ENCODE assay signal across 10 cellular contexts in genomic region chr16:155031-155398, GRCh38. TPM values are rescaled to one million over a fixed set of nuclear protein-coding genes. Genes with fewer than 3 reads are reported as not detected.
DNase-seq lines count a peak whose midpoint lies in the region; ATAC-seq, FAIRE-seq and TF ChIP-seq lines count a peak whose summit lies in the region.
"Had no signal": no experiment of that assay in that cellular context is flagged by ENCODE, and none has a peak within 500 bp of the region (broad histone marks: within the 10 kb centered on the region; RNA-seq: fewer than 3 reads in every experiment).

No MANE protein-coding gene starts in this region.

- SMC1A ChIA-PET in GM12878 (lab: Charles Lee; ENCODE audit: uncharacterized antibody, unreplicated experiment), result no interaction called here

- DNase-seq in AG04450 (ENCODE audit: low read depth, low spot score) (no peak), HFFc6 (no peak), GM12878 (ENCODE audit: low read depth, low spot score) (no peak), GM10248 (ENCODE audit: extremely low spot score) (no peak)
- no peak for DNase-seq in naive thymus-derived CD4-positive, alpha-beta T cell
- DNase-seq: NCI-H226 had no signal

- H3K27ac ChIP-seq in AG04450 (ENCODE audit: low read depth, low read length) (no peak overlapping the region), GM12878 (ENCODE audit: control insufficient read depth, insufficient read depth) (no peak overlapping the region)
- H3K27ac ChIP-seq in naive thymus-derived CD4-positive, alpha-beta T cell (ENCODE audit: low read depth, low read length), result no peak overlapping the region

- RAD21 ChIA-PET in GM12878 (lab: Charles Lee; ENCODE audit: unreplicated experiment), result no interaction called here

- peaks cover 8% of the 10 kb centered on the region for H3K4me1 Mint-ChIP-seq in HFFc6 (ENCODE audit: low read depth)
- peaks cover 5 to 8% (median 7%) of the 10 kb centered on the region in 7 donors for H3K4me1 Mint-ChIP-seq in naive thymus-derived CD4-positive, alpha-beta T cell

- no peaks in the 10 kb centered on the region for H3K4me1 ChIP-seq in GM12878 (ENCODE audit: control insufficient read depth, insufficient read depth, low read length)
- H3K4me1 ChIP-seq in naive thymus-derived CD4-positive, alpha-beta T cell (ENCODE audit: control insufficient read depth in 2 of 2, insufficient read depth in 2 of 2, low read length in 2 of 2), result peaks cover 0 to 5% of the 10 kb centered on the region in 2 donors

- TF ChIP-seq CTCF in AG04450 (IDR thresholded peaks at IDR 0.05; ENCODE audit: low read depth, low read length), result no peak
- no peak for TF ChIP-seq CTCF in HFFc6 (IDR thresholded peaks at IDR 0.05)
- no peak for TF ChIP-seq CTCF in GM12878 (IDR thresholded peaks at IDR 0.05 in 2 of 3, conservative IDR thresholded peaks at IDR 0.05 in 1 of 3; ENCODE audit: control insufficient read depth in 2 of 3, extremely low read depth in 1 of 3, insufficient read depth in 1 of 3, low read depth in 3 of 3, low read length in 3 of 3)
- no peak for TF ChIP-seq CTCF in GM10248 (IDR thresholded peaks at IDR 0.05; ENCODE audit: control extremely low read depth, extremely low read depth, low read depth, missing control alignments)

- in situ Hi-C loops in GM12878 (cut with MboI), result no loop called here

- H3K79me2 ChIP-seq in GM12878 (ENCODE audit: control insufficient read depth, insufficient read depth, low read length), result no peaks in the 10 kb centered on the region

- peaks cover 5% of the 10 kb centered on the region; the same call in 1 of the 2 replicates for H3K36me3 Mint-ChIP-seq in HFFc6 (ENCODE audit: low read depth)
- peaks cover 0 to 5% (median 0%) of the 10 kb centered on the region in 5 donors for H3K36me3 Mint-ChIP-seq in naive thymus-derived CD4-positive, alpha-beta T cell

- no peaks in the 10 kb centered on the region for H4K20me1 ChIP-seq in GM12878 (ENCODE audit: control insufficient read depth, insufficient read depth)

- no peaks in the 10 kb centered on the region for H3K9me3 Mint-ChIP-seq in HFFc6
- H3K9me3 Mint-ChIP-seq in naive thymus-derived CD4-positive, alpha-beta T cell, result no peaks in the 10 kb centered on the region

- BruUV-seq in GM12878 (replicated peaks; lab: Mats Ljungman, UMichigan), result no TSS peak

- POLR2A ChIA-PET in AG04450 (lab: Yijun Ruan, JAX), result no interaction called here
- POLR2A ChIA-PET in GM12878 (lab: Charles Lee), result interaction anchor here (0.6 kb wide), 1 partner anchor 14 kb away, joined by 3 read pairs; no protein-coding TSS in a partner anchor
- POLR2A ChIA-PET in naive thymus-derived CD4-positive, alpha-beta T cell (lab: Charles Lee), result interaction anchor here (1.2 kb wide), 1 partner anchor 10 kb away, joined by 3 read pairs; the partner anchor contains the start of gene HBM
- POLR2A ChIA-PET in GM10248 (lab: Yijun Ruan, JAX), result no interaction called here

- H3K27me3 Mint-ChIP-seq in HFFc6 (ENCODE audit: insufficient read depth), result peaks cover 16% of the 10 kb centered on the region
- peaks cover 31 to 48% (median 37%) of the 10 kb centered on the region in 5 donors for H3K27me3 Mint-ChIP-seq in naive thymus-derived CD4-positive, alpha-beta T cell

- H3K4me2 ChIP-seq in GM12878 (ENCODE audit: control insufficient read depth, insufficient read depth), result 0 out of 2 replicates have a peak overlapping the region, but pooled peaks have one; percentile 4

- no peaks in the 10 kb centered on the region for H3K36me3 ChIP-seq in GM12878 (ENCODE audit: control insufficient read depth in 2 of 2, insufficient read depth in 2 of 2, low read length in 1 of 2)
- no peaks in the 10 kb centered on the region for H3K36me3 ChIP-seq in naive thymus-derived CD4-positive, alpha-beta T cell (ENCODE audit: control insufficient read depth in 2 of 3, insufficient read depth in 3 of 3, low read length in 3 of 3)

- H3K4me3 ChIP-seq in AG04450 (ENCODE audit: low read depth, low read length) (peak overlapping the region; percentile 60), GM12878 (no peak overlapping the region)
- no peak overlapping the region for H3K4me3 ChIP-seq in naive thymus-derived CD4-positive, alpha-beta T cell (ENCODE audit: low read length)

- FAIRE-seq in GM12878 (lab: Jason Lieb, UNC), result no peak

- peak overlapping the region; percentile 68 for H3K4me3 Mint-ChIP-seq in HFFc6
- H3K4me3 Mint-ChIP-seq in naive thymus-derived CD4-positive, alpha-beta T cell, result peak overlapping the region; percentile 69 to 86 (median 79)

- intact Hi-C loops in GM12878 (cut with micrococcal nuclease; ENCODE audit: unreplicated experiment), result no loop called here
- intact Hi-C loops in naive thymus-derived CD4-positive, alpha-beta T cell (cut with micrococcal nuclease), result no loop called here

- H2AFZ ChIP-seq in GM12878 (ENCODE audit: control insufficient read depth, low read depth, low read length), result no peak overlapping the region

- no peak overlapping the region for H3K27ac Mint-ChIP-seq in HFFc6
- peak overlapping the region in 3 of 9 donors; percentile 42 to 55 (median 45) for H3K27ac Mint-ChIP-seq in naive thymus-derived CD4-positive, alpha-beta T cell

- WGBS in GM12878 (ENCODE audit: insufficient coverage, insufficient replicate concordance, low lambda C conversion rate, missing lambda C conversion rate), result 57% methylated on average over 7 of the region's 7 CpGs

- TF ChIP-seq RAD21 in GM12878 (IDR thresholded peaks at IDR 0.05; ENCODE audit: insufficient read depth, low read depth, low read length), result no peak

- H3K27me3 ChIP-seq in AG04450 (ENCODE audit: control insufficient read depth, insufficient read depth, low read length) (peaks cover 3% of the 10 kb centered on the region), GM12878 (replicated peaks in 1 of 2; ENCODE audit: control insufficient read depth in 2 of 2, insufficient read depth in 2 of 2, low read length in 1 of 2) (peaks cover 1 to 3% of the 10 kb centered on the region in 2 experiments; a peak in 3 of 4 replicates)
- peaks cover 0 to 6% of the 10 kb centered on the region in 2 donors for H3K27me3 ChIP-seq in naive thymus-derived CD4-positive, alpha-beta T cell (ENCODE audit: control insufficient read depth in 2 of 2, insufficient read depth in 2 of 2, low read length in 2 of 2)

- H3K9me3 ChIP-seq in AG04450 (ENCODE audit: control insufficient read depth, insufficient read depth, low read length), result peaks cover 4% of the 10 kb centered on the region; the same call in 1 of the 2 replicates
- no peaks in the 10 kb centered on the region for H3K9me3 ChIP-seq in GM12878 (replicated peaks; ENCODE audit: control insufficient read depth, insufficient read depth, low read length)
- H3K9me3 ChIP-seq in naive thymus-derived CD4-positive, alpha-beta T cell (ENCODE audit: control insufficient read depth in 2 of 3, low read length in 3 of 3), result no peaks in the 10 kb centered on the region

- ATAC-seq in GM12878 (no peak), GM21576 (IDR thresholded peaks at IDR 0.05; ENCODE audit: unreplicated experiment) (no peak), GM21381 (IDR thresholded peaks at IDR 0.05; ENCODE audit: unreplicated experiment) (no peak), GM19452 (IDR thresholded peaks at IDR 0.05; ENCODE audit: unreplicated experiment) (no peak)
- no peak for ATAC-seq in naive thymus-derived CD4-positive, alpha-beta T cell

- no peak for TF ChIP-seq POLR2A in GM12878 (IDR thresholded peaks at IDR 0.05; ENCODE audit: low read depth, low read length)

- no peak for TF ChIP-seq EP300 in GM12878 (IDR thresholded peaks at IDR 0.05; ENCODE audit: borderline replicate concordance in 1 of 2, control insufficient read depth in 1 of 2, low read depth in 2 of 2, low read length in 2 of 2)

- H3K9ac ChIP-seq in GM12878 (ENCODE audit: control insufficient read depth, insufficient read depth, low read length), result no peak overlapping the region

- CTCF ChIA-PET in AG04450 (lab: Charles Lee) (interaction anchor here (1.0 kb wide), 1 partner anchor 48 kb away, joined by 5 read pairs; no protein-coding TSS in a partner anchor), GM12878 (lab: Yijun Ruan, JAX) (interaction anchor here (1.9 kb wide), 1 partner anchor 48 kb away, joined by 6 read pairs; no protein-coding TSS in a partner anchor), GM10248 (lab: Yijun Ruan, JAX) (no interaction called here)
- CTCF ChIA-PET in naive thymus-derived CD4-positive, alpha-beta T cell (lab: Charles Lee), result interaction anchor here (0.7 kb wide), 2 partner anchors 26 to 217 kb away, joined by 4 read pairs; no protein-coding TSS in a partner anchor

RNA-seq across cellular contexts. Expression of gene HBZ, which starts 2.6 kb away (rescaled TPM):
- not detected in 2 replicates for polyA plus RNA-seq in AG04450 (2011; rRNA removed)
- 0.41 and 0.96 TPM in 2 replicates for polyA minus RNA-seq in AG04450 (2011; rRNA and poly(A)+ RNA removed)
- total RNA-seq in HFFc6 (2021; fragmentation: NEBNext Ultra II Directional; extraction: Animal tissue kit (Norgen Biotek cat#: 25700)), result not detected
- not detected in 2 replicates for total RNA-seq in GM12878 (2013; cell fraction: nucleolus; rRNA removed)
- total RNA-seq in GM12878 (2014; rRNA removed), result not detected in 2 replicates
- total RNA-seq in GM12878 (2014; rRNA removed; fragmentation: Illumina TruSeq; extraction: Trizol), result not detected in 2 replicates
- total RNA-seq in GM12878 (2021), result 0.49 TPM in 1 of 2 replicates, not detected in the other
- not detected for polyA plus RNA-seq in GM12878 (2011; ENCODE audit: low read depth)
- polyA plus RNA-seq in GM12878 (2011; rRNA removed), result not detected in 2 replicates
- polyA plus RNA-seq in GM12878 (2011; cell fraction: cytosol; rRNA removed), result 0.13 TPM in 1 of 2 replicates, not detected in the other
- 0.28 TPM in 1 of 2 replicates, not detected in the other for polyA plus RNA-seq in GM12878 (2011; cell fraction: nucleus; rRNA removed)
- polyA plus RNA-seq in GM12878 (2012), result not detected in 2 replicates
- polyA plus RNA-seq in GM12878 (2014; fragmentation: Illumina TruSeq; extraction: Trizol), result not detected in 2 replicates
- not detected for polyA plus RNA-seq in GM12878 (2014; fragmentation: Nextera tagmentation; extraction: Ambion mirVana)
- polyA plus RNA-seq in GM12878 (2014; rRNA removed), result not detected in 2 replicates
- not detected for polyA plus RNA-seq in GM12878 (2016; fragmentation: Nextera tagmentation; extraction: Ambion mirVana)
- not detected in 2 replicates for polyA minus RNA-seq in GM12878 (2011; rRNA and poly(A)+ RNA removed)
- polyA minus RNA-seq in GM12878 (2011; cell fraction: cytosol; rRNA and poly(A)+ RNA removed), result 1.4 TPM in 1 of 2 replicates, not detected in the other
- not detected in 2 replicates for polyA minus RNA-seq in GM12878 (2011; cell fraction: nucleus; rRNA and poly(A)+ RNA removed)
- not detected for total RNA-seq in naive thymus-derived CD4-positive, alpha-beta T cell
- not detected for polyA plus RNA-seq in naive thymus-derived CD4-positive, alpha-beta T cell
- total RNA-seq: HT1080 had no signal

RNA-seq across cellular contexts. Expression of gene HBM, which starts 10.8 kb away (rescaled TPM):
- polyA plus RNA-seq in AG04450 (2011; rRNA removed) (not detected in 2 replicates), GM12878 (2011; rRNA removed) (not detected in 2 replicates), GM12878 (2014; fragmentation: Illumina TruSeq; extraction: Trizol) (not detected in 2 replicates), GM12878 (2014; fragmentation: Nextera tagmentation; extraction: Ambion mirVana) (not detected), GM12878 (2014; rRNA removed) (0.23 TPM in 1 of 2 replicates, not detected in the other), GM12878 (2016; fragmentation: Nextera tagmentation; extraction: Ambion mirVana) (not detected)
- not detected in 2 replicates for polyA minus RNA-seq in AG04450 (2011; rRNA and poly(A)+ RNA removed)
- not detected for total RNA-seq in HFFc6 (2021; fragmentation: NEBNext Ultra II Directional; extraction: Animal tissue kit (Norgen Biotek cat#: 25700))
- total RNA-seq in GM12878 (2013; cell fraction: nucleolus; rRNA removed), result not detected in 2 replicates
- total RNA-seq in GM12878 (2014; rRNA removed) (not detected in 2 replicates), GM12878 (2014; rRNA removed; fragmentation: Illumina TruSeq; extraction: Trizol) (not detected in 2 replicates), GM12878 (2021) (not detected in 2 replicates)
- polyA plus RNA-seq in GM12878 (2011; ENCODE audit: low read depth), result not detected
- polyA plus RNA-seq in GM12878 (2011; cell fraction: cytosol; rRNA removed), result not detected in 2 replicates
- not detected in 2 replicates for polyA plus RNA-seq in GM12878 (2011; cell fraction: nucleus; rRNA removed)
- polyA plus RNA-seq in GM12878 (2012), result not detected in 2 replicates
- polyA minus RNA-seq in GM12878 (2011; rRNA and poly(A)+ RNA removed), result not detected in 2 replicates
- not detected in 2 replicates for polyA minus RNA-seq in GM12878 (2011; cell fraction: cytosol; rRNA and poly(A)+ RNA removed)
- not detected in 2 replicates for polyA minus RNA-seq in GM12878 (2011; cell fraction: nucleus; rRNA and poly(A)+ RNA removed)
- total RNA-seq in naive thymus-derived CD4-positive, alpha-beta T cell, result not detected
- not detected for polyA plus RNA-seq in naive thymus-derived CD4-positive, alpha-beta T cell
- total RNA-seq: HT1080 had no signal

RNA-seq across cellular contexts. Expression of gene NPRL3, which starts 16.5 kb away (rescaled TPM):
- polyA plus RNA-seq in AG04450 (2011; rRNA removed) (11.0 and 14.9 TPM in 2 replicates), GM12878 (2011; rRNA removed) (2.3 and 5.2 TPM in 2 replicates), GM12878 (2014; fragmentation: Illumina TruSeq; extraction: Trizol) (7.4 and 19.5 TPM in 2 replicates), GM12878 (2014; fragmentation: Nextera tagmentation; extraction: Ambion mirVana) (1 to 10 TPM in 1 of 2 experiments, under 1 TPM in 1; 0.93 to 1.7 TPM), GM12878 (2014; rRNA removed) (18.3 and 26.3 TPM in 2 replicates), GM12878 (2016; fragmentation: Nextera tagmentation; extraction: Ambion mirVana) (10 to 100 TPM; 21.7 to 22.6 TPM)
- polyA minus RNA-seq in AG04450 (2011; rRNA and poly(A)+ RNA removed), result 17.8 and 27.6 TPM in 2 replicates
- 10 to 100 TPM; 33.9 to 40.9 (median 37.1) TPM for total RNA-seq in HFFc6 (2021; fragmentation: NEBNext Ultra II Directional; extraction: Animal tissue kit (Norgen Biotek cat#: 25700))
- 50.4 and 60.4 TPM in 2 replicates for total RNA-seq in GM12878 (2013; cell fraction: nucleolus; rRNA removed)
- total RNA-seq in GM12878 (2014; rRNA removed) (8.4 and 9.5 TPM in 2 replicates), GM12878 (2014; rRNA removed; fragmentation: Illumina TruSeq; extraction: Trizol) (5.3 and 5.5 TPM in 2 replicates), GM12878 (2021) (37.3 and 42.8 TPM in 2 replicates)
- 17.8 TPM for polyA plus RNA-seq in GM12878 (2011; ENCODE audit: low read depth)
- polyA plus RNA-seq in GM12878 (2011; cell fraction: cytosol; rRNA removed), result 7.5 and 7.8 TPM in 2 replicates
- 44.5 and 55.9 TPM in 2 replicates for polyA plus RNA-seq in GM12878 (2011; cell fraction: nucleus; rRNA removed)
- polyA plus RNA-seq in GM12878 (2012), result 31.3 and 36.6 TPM in 2 replicates
- polyA minus RNA-seq in GM12878 (2011; rRNA and poly(A)+ RNA removed), result 14.2 and 21.2 TPM in 2 replicates
- polyA minus RNA-seq in GM12878 (2011; cell fraction: cytosol; rRNA and poly(A)+ RNA removed), result 9.4 and 12.8 TPM in 2 replicates
- polyA minus RNA-seq in GM12878 (2011; cell fraction: nucleus; rRNA and poly(A)+ RNA removed), result 12.9 and 22.5 TPM in 2 replicates
- total RNA-seq in naive thymus-derived CD4-positive, alpha-beta T cell, result 10 to 100 TPM; 33.7 to 53.1 (median 38.0) TPM
- 10 to 100 TPM in 1 of 2 donors, 1 to 10 TPM in 1; 9.9 to 19.6 TPM for polyA plus RNA-seq in naive thymus-derived CD4-positive, alpha-beta T cell

RNA-seq across cellular contexts. Expression of gene HBA2, which starts 17.7 kb away (rescaled TPM):
- not detected in 2 replicates for polyA plus RNA-seq in AG04450 (2011; rRNA removed)
- 0.92 and 1.6 TPM in 2 replicates for polyA minus RNA-seq in AG04450 (2011; rRNA and poly(A)+ RNA removed)
- not detected for total RNA-seq in HFFc6 (2021; fragmentation: NEBNext Ultra II Directional; extraction: Animal tissue kit (Norgen Biotek cat#: 25700))
- not detected in 2 replicates for total RNA-seq in GM12878 (2013; cell fraction: nucleolus; rRNA removed)
- not detected in 2 replicates for total RNA-seq in GM12878 (2014; rRNA removed)
- not detected in 2 replicates for total RNA-seq in GM12878 (2014; rRNA removed; fragmentation: Illumina TruSeq; extraction: Trizol)
- 0.48 and 0.92 TPM in 2 replicates for total RNA-seq in GM12878 (2021)
- not detected for polyA plus RNA-seq in GM12878 (2011; ENCODE audit: low read depth)
- polyA plus RNA-seq in GM12878 (2011; rRNA removed), result 0.30 TPM in 1 of 2 replicates, not detected in the other
- polyA plus RNA-seq in GM12878 (2011; cell fraction: cytosol; rRNA removed), result 0.88 and 1.3 TPM in 2 replicates
- 1.6 and 2.2 TPM in 2 replicates for polyA plus RNA-seq in GM12878 (2011; cell fraction: nucleus; rRNA removed)
- polyA plus RNA-seq in GM12878 (2012), result 0.66 TPM in 1 of 2 replicates, not detected in the other
- polyA plus RNA-seq in GM12878 (2014; fragmentation: Illumina TruSeq; extraction: Trizol), result not detected in 2 replicates
- not detected for polyA plus RNA-seq in GM12878 (2014; fragmentation: Nextera tagmentation; extraction: Ambion mirVana)
- 0.25 TPM in 1 of 2 replicates, not detected in the other for polyA plus RNA-seq in GM12878 (2014; rRNA removed)
- under 1 TPM in 1 of 2 experiments, not detected in 1; 0.96 TPM for polyA plus RNA-seq in GM12878 (2016; fragmentation: Nextera tagmentation; extraction: Ambion mirVana)
- not detected in 2 replicates for polyA minus RNA-seq in GM12878 (2011; rRNA and poly(A)+ RNA removed)
- polyA minus RNA-seq in GM12878 (2011; cell fraction: cytosol; rRNA and poly(A)+ RNA removed), result 8.8 TPM in 1 of 2 replicates, not detected in the other
- polyA minus RNA-seq in GM12878 (2011; cell fraction: nucleus; rRNA and poly(A)+ RNA removed), result 2.3 TPM in 1 of 2 replicates, not detected in the other
- 10 to 100 TPM in 1 of 5 experiments, 1 to 10 TPM in 1, under 1 TPM in 1, not detected in 2; 0.68 to 10.4 (median 1.1) TPM for total RNA-seq in naive thymus-derived CD4-positive, alpha-beta T cell
- under 1 TPM in 1 of 2 donors, not detected in 1; 0.63 TPM for polyA plus RNA-seq in naive thymus-derived CD4-positive, alpha-beta T cell
- total RNA-seq: HT1080 had no signal

RNA-seq across cellular contexts. Expression of gene HBA1, which starts 21.5 kb away (rescaled TPM):
- polyA plus RNA-seq in AG04450 (2011; rRNA removed) (not detected in 2 replicates), GM12878 (2011; rRNA removed) (0.63 and 3.5 TPM in 2 replicates), GM12878 (2014; fragmentation: Illumina TruSeq; extraction: Trizol) (not detected in 2 replicates), GM12878 (2014; fragmentation: Nextera tagmentation; extraction: Ambion mirVana) (under 1 TPM in 1 of 2 experiments, not detected in 1; 0.33 TPM), GM12878 (2014; rRNA removed) (0.32 and 0.83 TPM in 2 replicates), GM12878 (2016; fragmentation: Nextera tagmentation; extraction: Ambion mirVana) (not detected)
- polyA minus RNA-seq in AG04450 (2011; rRNA and poly(A)+ RNA removed), result not detected in 2 replicates
- total RNA-seq in HFFc6 (2021; fragmentation: NEBNext Ultra II Directional; extraction: Animal tissue kit (Norgen Biotek cat#: 25700)), result not detected
- not detected in 2 replicates for total RNA-seq in GM12878 (2013; cell fraction: nucleolus; rRNA removed)
- total RNA-seq in GM12878 (2014; rRNA removed) (0.28 TPM in 1 of 2 replicates, not detected in the other), GM12878 (2014; rRNA removed; fragmentation: Illumina TruSeq; extraction: Trizol) (not detected in 2 replicates), GM12878 (2021) (1.9 and 2.4 TPM in 2 replicates)
- polyA plus RNA-seq in GM12878 (2011; ENCODE audit: low read depth), result not detected
- 13.0 and 16.9 TPM in 2 replicates for polyA plus RNA-seq in GM12878 (2011; cell fraction: cytosol; rRNA removed)
- 10.8 and 15.8 TPM in 2 replicates for polyA plus RNA-seq in GM12878 (2011; cell fraction: nucleus; rRNA removed)
- polyA plus RNA-seq in GM12878 (2012), result 1.2 TPM in 1 of 2 replicates, not detected in the other
- 4.2 and 6.9 TPM in 2 replicates for polyA minus RNA-seq in GM12878 (2011; rRNA and poly(A)+ RNA removed)
- polyA minus RNA-seq in GM12878 (2011; cell fraction: cytosol; rRNA and poly(A)+ RNA removed), result 10.0 TPM in 1 of 2 replicates, not detected in the other
- polyA minus RNA-seq in GM12878 (2011; cell fraction: nucleus; rRNA and poly(A)+ RNA removed), result 2.4 and 3.0 TPM in 2 replicates
- 10 to 100 TPM in 1 of 5 experiments, 1 to 10 TPM in 2, not detected in 2; 1.1 to 33.5 (median 2.2) TPM for total RNA-seq in naive thymus-derived CD4-positive, alpha-beta T cell
- not detected for polyA plus RNA-seq in naive thymus-derived CD4-positive, alpha-beta T cell
- total RNA-seq: HT1080 had no signal

Comparison
In these comparisons a context has a peak if more than half of its experiments do, and no peak if none do; other contexts are left out.
1. POLR2A ChIA-PET loops: an anchor here in GM12878 (0.6 kb wide) and naive thymus-derived CD4-positive, alpha-beta T cell (1.2 kb wide); none called in AG04450 and GM10248.